In genomic region chr11:125592305-125593112, GRCh38 we compare ENCODE assay signal across 1 cellular context.
A peak's percentile ranks its signal among the peaks of the same experiment; 100 is the strongest.
TF ChIP-seq lines count a peak whose summit lies in the region.

Gene STT3A (plus strand): TSS chr11:125592852. CDS start chr11:125595916, 3,064 bp downstream.

TF ChIP-seq in HepG2, 621 proteins besides CTCF, POLR2A, EP300 and RAD21 (continued from another document and continues in another):
- TF ChIP-seq FOXC1 (CRISPR knock-in tag; IDR thresholded peaks at IDR 0.05; ENCODE audit: borderline replicate concordance) (peak; percentile 63; the same call in 1 of the 2 replicates), XRCC5 (optimal IDR thresholded peaks at IDR 0.05; ENCODE audit: low read length) (peak; percentile 84), THAP11 (CRISPR knock-in tag; IDR thresholded peaks at IDR 0.05) (peak; percentile 88), ZBTB10 (CRISPR knock-in tag; IDR thresholded peaks at IDR 0.05; ENCODE audit: borderline replicate concordance) (no peak), RBM39 (IDR thresholded peaks at IDR 0.05; ENCODE audit: low read depth, low read length, poor library complexity, severe bottlenecking) (peak; percentile 76), U2AF2 (IDR thresholded peaks at IDR 0.05; ENCODE audit: low read depth, low read length) (no peak), SRSF1 (optimal IDR thresholded peaks at IDR 0.05; ENCODE audit: low read depth, low read length) (peak; percentile 93), POGZ (CRISPR knock-in tag; IDR thresholded peaks at IDR 0.05) (peak; percentile 72), MTA1 (CRISPR knock-in tag; IDR thresholded peaks at IDR 0.05; ENCODE audit: borderline replicate concordance) (peak; percentile 63; the same call in 1 of the 2 replicates), TAF15 (IDR thresholded peaks at IDR 0.05; ENCODE audit: low read depth, low read length, poor library complexity, severe bottlenecking) (no peak), ELF1 (CRISPR knock-in tag; IDR thresholded peaks at IDR 0.05) (peak; percentile 59), SPEN (CRISPR knock-in tag; IDR thresholded peaks at IDR 0.05; ENCODE audit: low read depth) (peak; percentile 88), ZNF430 (CRISPR knock-in tag; IDR thresholded peaks at IDR 0.05) (peak; percentile 22; the same call in 1 of the 2 replicates), MYC (CRISPR knock-in tag; IDR thresholded peaks at IDR 0.05; ENCODE audit: borderline replicate concordance) (peak; percentile 64; the same call in 1 of the 2 replicates), MLX (CRISPR knock-in tag; IDR thresholded peaks at IDR 0.05) (no peak), ARNT2 (CRISPR knock-in tag; IDR thresholded peaks at IDR 0.05; ENCODE audit: low read depth) (0 out of 2 replicates have a peak, but pooled peaks have one; percentile 5), ETV5 (CRISPR knock-in tag; IDR thresholded peaks at IDR 0.05; ENCODE audit: borderline replicate concordance) (peak; percentile 64; the same call in 1 of the 2 replicates), ZNF614 (CRISPR knock-in tag; IDR thresholded peaks at IDR 0.05; ENCODE audit: borderline replicate concordance) (peak; percentile 63; the same call in 1 of the 2 replicates), ZNF441 (CRISPR knock-in tag; IDR thresholded peaks at IDR 0.05; ENCODE audit: borderline replicate concordance) (0 out of 2 replicates have a peak, but pooled peaks have one; percentile 18), ZNF776 (CRISPR knock-in tag; IDR thresholded peaks at IDR 0.05) (peak; percentile 49; the same call in 1 of the 2 replicates), HNRNPLL (IDR thresholded peaks at IDR 0.05; ENCODE audit: low read depth, low read length, poor library complexity, severe bottlenecking) (peak; percentile 98), ZMYM4 (CRISPR knock-in tag; IDR thresholded peaks at IDR 0.05) (peak; percentile 81), TOE1 (CRISPR knock-in tag; IDR thresholded peaks at IDR 0.05) (no peak), E2F2 (CRISPR knock-in tag; IDR thresholded peaks at IDR 0.05; ENCODE audit: borderline replicate concordance) (no peak), ZNF414 (CRISPR knock-in tag; IDR thresholded peaks at IDR 0.05) (0 out of 2 replicates have a peak, but pooled peaks have one; percentile 36), ZNF747 (CRISPR knock-in tag; IDR thresholded peaks at IDR 0.05; ENCODE audit: borderline replicate concordance) (no peak; the same call in 1 of the 2 replicates), ZNF7 (CRISPR knock-in tag; IDR thresholded peaks at IDR 0.05) (0 out of 2 replicates have a peak, but pooled peaks have one; percentile 21), ZSCAN5A (CRISPR knock-in tag; IDR thresholded peaks at IDR 0.05; ENCODE audit: borderline replicate concordance) (no peak), REPIN1 (CRISPR knock-in tag; IDR thresholded peaks at IDR 0.05; ENCODE audit: borderline replicate concordance, low read depth) (peak; percentile 58), NR0B2 (CRISPR knock-in tag; IDR thresholded peaks at IDR 0.05) (0 out of 2 replicates have a peak, but pooled peaks have one; percentile 39), ZFX (CRISPR knock-in tag; IDR thresholded peaks at IDR 0.05; ENCODE audit: low read depth) (peak; percentile 96), TSC22D2 (CRISPR knock-in tag; IDR thresholded peaks at IDR 0.05; ENCODE audit: borderline replicate concordance) (no peak), NR2C2 (CRISPR knock-in tag; IDR thresholded peaks at IDR 0.05; ENCODE audit: borderline replicate concordance) (peak; percentile 52; the same call in 1 of the 2 replicates), ZNF580 (CRISPR knock-in tag; IDR thresholded peaks at IDR 0.05; ENCODE audit: borderline replicate concordance, low read depth) (no peak), ZSCAN30 (CRISPR knock-in tag; IDR thresholded peaks at IDR 0.05) (0 out of 2 replicates have a peak, but pooled peaks have one; percentile 36), AKAP8 (CRISPR knock-in tag; IDR thresholded peaks at IDR 0.05) (no peak), SKI (IDR thresholded peaks at IDR 0.05; ENCODE audit: partially characterized antibody) (peak; percentile 54), ZNF788 (CRISPR knock-in tag; IDR thresholded peaks at IDR 0.05; ENCODE audit: borderline replicate concordance) (peak; percentile 41; the same call in 1 of the 2 replicates), ARNTL (CRISPR knock-in tag; IDR thresholded peaks at IDR 0.05) (peak; percentile 75; the same call in 1 of the 2 replicates), MNT (IDR thresholded peaks at IDR 0.05) (peak; percentile 47; the same call in 1 of the 2 replicates), SMARCE1 (IDR thresholded peaks at IDR 0.05; ENCODE audit: borderline replicate concordance) (no peak), JUND (CRISPR knock-in tag; IDR thresholded peaks at IDR 0.05) (0 out of 2 replicates have a peak, but pooled peaks have one; percentile 11), ZNF83 (CRISPR knock-in tag; IDR thresholded peaks at IDR 0.05; ENCODE audit: borderline replicate concordance) (no peak), ZNF350 (CRISPR knock-in tag; IDR thresholded peaks at IDR 0.05; ENCODE audit: borderline replicate concordance, low read depth) (peak; percentile 57; the same call in 1 of the 2 replicates), TEF (CRISPR knock-in tag; IDR thresholded peaks at IDR 0.05) (no peak), DNMT1 (CRISPR knock-in tag; IDR thresholded peaks at IDR 0.05) (no peak), RAD51 (IDR thresholded peaks at IDR 0.05; ENCODE audit: borderline replicate concordance) (peak; percentile 63; the same call in 1 of the 2 replicates), EHMT2 (IDR thresholded peaks at IDR 0.05; ENCODE audit: borderline replicate concordance, low read depth, low read length) (no peak), CC2D1A (CRISPR knock-in tag; IDR thresholded peaks at IDR 0.05) (0 out of 2 replicates have a peak, but pooled peaks have one; percentile 29), ZNF317 (CRISPR knock-in tag; IDR thresholded peaks at IDR 0.05) (peak; percentile 46; the same call in 1 of the 2 replicates), NFIC (IDR thresholded peaks at IDR 0.05; ENCODE audit: low read length) (peak; percentile 86), ZSCAN12 (CRISPR knock-in tag; IDR thresholded peaks at IDR 0.05) (peak; percentile 61; the same call in 1 of the 2 replicates), ZNF780A (CRISPR knock-in tag; IDR thresholded peaks at IDR 0.05) (0 out of 2 replicates have a peak, but pooled peaks have one; percentile 56), HDAC6 (IDR thresholded peaks at IDR 0.05; ENCODE audit: low read depth, low read length) (no peak), YY1 (IDR thresholded peaks at IDR 0.05; ENCODE audit: insufficient read depth, insufficient replicate concordance, low read depth, low read length) (peak; percentile 54), ELF3 (CRISPR knock-in tag; IDR thresholded peaks at IDR 0.05) (peak; percentile 57)
